1 cellular context compared by ENCODE assay signal in genomic region chr17:38824899-38825761, GRCh38.
TF ChIP-seq lines count a peak whose summit lies in the region.

Gene CWC25, minus strand, starts transcription at chr17:38825321. Its CDS starts 138 bp downstream, at chr17:38825183.

TF ChIP-seq in HepG2, 621 proteins besides CTCF, POLR2A, EP300 and RAD21 (continued from another document and continues in another):
- TF ChIP-seq ZBTB39 (CRISPR knock-in tag; IDR thresholded peaks at IDR 0.05) (no peak; the same call in 1 of the 2 replicates), RNF2 (conservative IDR thresholded peaks at IDR 0.05; ENCODE audit: low read depth) (peak; percentile 90), TBX3 (IDR thresholded peaks at IDR 0.05; ENCODE audit: borderline replicate concordance) (peak; percentile 40; the same call in 1 of the 2 replicates), ZFP91 (CRISPR knock-in tag; IDR thresholded peaks at IDR 0.05; ENCODE audit: borderline replicate concordance) (peak; percentile 97), HIC2 (CRISPR knock-in tag; IDR thresholded peaks at IDR 0.05; ENCODE audit: low read depth) (peak; percentile 56; the same call in 1 of the 2 replicates), DMAP1 (CRISPR knock-in tag; IDR thresholded peaks at IDR 0.05) (peak; percentile 99), ZNF597 (CRISPR knock-in tag; IDR thresholded peaks at IDR 0.05) (no peak), ZNF567 (CRISPR knock-in tag; IDR thresholded peaks at IDR 0.05; ENCODE audit: borderline replicate concordance) (peak; percentile 88; the same call in 1 of the 2 replicates), ZNF670 (CRISPR knock-in tag; IDR thresholded peaks at IDR 0.05; ENCODE audit: borderline replicate concordance) (no peak), TFDP2 (CRISPR knock-in tag; IDR thresholded peaks at IDR 0.05) (peak; percentile 82), FOXP4 (CRISPR knock-in tag; IDR thresholded peaks at IDR 0.05) (peak; percentile 59; the same call in 1 of the 2 replicates), ARID4A (CRISPR knock-in tag; IDR thresholded peaks at IDR 0.05; ENCODE audit: borderline replicate concordance) (peak; percentile 100), RERE (CRISPR knock-in tag; IDR thresholded peaks at IDR 0.05; ENCODE audit: low read depth) (peak; percentile 49; the same call in 1 of the 2 replicates), SALL1 (CRISPR knock-in tag; IDR thresholded peaks at IDR 0.05) (peak; percentile 93), FLYWCH1 (CRISPR knock-in tag; IDR thresholded peaks at IDR 0.05) (no peak), ZSCAN30 (CRISPR knock-in tag; IDR thresholded peaks at IDR 0.05) (0 out of 2 replicates have a peak, but pooled peaks have one; percentile 78), TCF7 (IDR thresholded peaks at IDR 0.05; ENCODE audit: low read depth) (no peak), ZNF776 (CRISPR knock-in tag; IDR thresholded peaks at IDR 0.05) (peak; percentile 95), NFKBIZ (CRISPR knock-in tag; IDR thresholded peaks at IDR 0.05) (peak; percentile 94), ZBTB20 (CRISPR knock-in tag; IDR thresholded peaks at IDR 0.05; ENCODE audit: borderline replicate concordance, low read depth) (peak; percentile 92), PHF21A (CRISPR knock-in tag; IDR thresholded peaks at IDR 0.05) (peak; percentile 77), STAT6 (CRISPR knock-in tag; IDR thresholded peaks at IDR 0.05; ENCODE audit: borderline replicate concordance) (peak; percentile 87)
